ENCODE assay signal across 15 cellular contexts in the genomic region with DNA sequence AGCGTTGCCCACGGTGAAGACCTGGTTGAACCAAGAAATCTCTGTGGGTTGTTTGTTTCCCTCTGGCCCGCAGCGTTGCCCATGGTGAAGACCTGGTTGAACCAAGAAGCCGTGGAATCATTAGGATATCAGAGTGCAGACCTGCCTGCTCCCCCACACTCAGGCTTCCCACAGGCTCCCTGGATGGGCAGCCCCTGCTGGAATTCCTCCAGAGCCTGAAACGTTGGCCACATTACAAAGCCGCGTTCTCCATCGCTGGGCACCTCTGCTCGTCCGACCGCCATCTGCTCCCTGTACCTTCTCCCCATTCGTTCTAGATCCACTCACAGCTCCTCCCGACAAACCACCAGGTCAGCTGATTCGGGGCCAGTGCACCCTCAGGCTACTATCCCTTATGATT.
DNase-seq lines count a peak whose midpoint lies in the region; TF ChIP-seq lines count a peak whose summit lies in the region.
"Had no signal": no experiment of that assay in that cellular context is flagged by ENCODE, and none has a peak within 500 bp of the region (broad histone marks: within the 10 kb centered on the region; RNA-seq: fewer than 3 reads in every experiment).

No MANE protein-coding gene starts in this region.

- no peaks in the 10 kb centered on the region for H3K27me3 Mint-ChIP-seq in neural crest cell (ENCODE audit: low read depth)
- H3K27me3 Mint-ChIP-seq: CD4-positive, alpha-beta T cell had no signal

- H3K4me3 ChIP-seq in PC-9 = no peak overlapping the region
- no peak overlapping the region for H3K4me3 ChIP-seq in sigmoid colon
- H3K4me3 ChIP-seq: GM23338, HAP-1 had no signal

- H3K9me2 ChIP-seq in PC-9 (ENCODE audit: insufficient read depth) = no peaks in the 10 kb centered on the region

- H4K20me1 ChIP-seq in PC-9 (ENCODE audit: insufficient read depth) = no peaks in the 10 kb centered on the region

- H3K36me3 ChIP-seq in PC-9 (ENCODE audit: low read depth) (no peaks in the 10 kb centered on the region), sigmoid colon (no peaks in the 10 kb centered on the region)
- H3K36me3 ChIP-seq: HAP-1 had no signal

- no peak overlapping the region for H3K27ac ChIP-seq in PC-9
- H3K27ac ChIP-seq in sigmoid colon = no peak overlapping the region

- intact Hi-C loops in PC-9 (cut with micrococcal nuclease; ENCODE audit: unreplicated experiment) = no loop called here
- intact Hi-C loops in sigmoid colon (cut with DNase I) = no loop called here

- no peaks in the 10 kb centered on the region for H3K79me2 ChIP-seq in PC-9 (ENCODE audit: low read depth)

- H3K36me3 Mint-ChIP-seq in neural crest cell (ENCODE audit: low read depth) = no peaks in the 10 kb centered on the region
- H3K36me3 Mint-ChIP-seq: CD14-positive monocyte; CD8-positive, alpha-beta memory T cell had no signal

- DNase-seq in PC-9 = no peak
- DNase-seq in neural crest cell (ENCODE audit: low read depth, low spot score) = no peak
- DNase-seq in sigmoid colon = peak; percentile 55
- no peak for DNase-seq in HEK293T (ENCODE audit: extremely low spot score)
- no peak for DNase-seq in NCI-H510A (lab: John Stamatoyannopoulos, UW)
- no peak for DNase-seq in GM10248 (ENCODE audit: extremely low spot score)
- DNase-seq: CD4-positive, alpha-beta T cell; CD8-positive, alpha-beta memory T cell; DMS 273 treated with DMSO at 0.1 percent for 48 hours; DMS79; EL; GDM1 had no signal

- peak overlapping the region; percentile 57 for H3K27ac Mint-ChIP-seq in neural crest cell (ENCODE audit: unreplicated experiment)
- H3K27ac Mint-ChIP-seq: CD14-positive monocyte; CD4-positive, alpha-beta T cell; GM23338 had no signal

- H3K27me3 ChIP-seq in PC-9 (ENCODE audit: insufficient read depth, low read depth) (peaks cover 71% of the 10 kb centered on the region), sigmoid colon (no peaks in the 10 kb centered on the region)

- CTCF ChIA-PET in PC-9 (lab: Charles Lee) (no interaction called here), HEK293T (lab: Yijun Ruan, JAX) (no interaction called here), GM10248 (lab: Yijun Ruan, JAX) (no interaction called here)

- H3K4me1 ChIP-seq in PC-9 (replicated peaks; ENCODE audit: insufficient read depth) = no peaks in the 10 kb centered on the region
- H3K4me1 ChIP-seq in sigmoid colon = no peaks in the 10 kb centered on the region
- H3K4me1 ChIP-seq: HAP-1 had no signal

- no peaks in the 10 kb centered on the region for H3K4me1 Mint-ChIP-seq in neural crest cell
- H3K4me1 Mint-ChIP-seq: CD14-positive monocyte; CD8-positive, alpha-beta memory T cell had no signal

- H3K4me2 ChIP-seq in PC-9 = peak overlapping the region; percentile 10; the same call in 1 of the 2 replicates
- H3K4me2 ChIP-seq: GM23338 had no signal

- no peaks in the 10 kb centered on the region for H3K9me3 ChIP-seq in PC-9 (ENCODE audit: insufficient read depth, low read depth)
- H3K9me3 ChIP-seq in sigmoid colon = no peaks in the 10 kb centered on the region
- H3K9me3 ChIP-seq: HAP-1 had no signal

- no peaks in the 10 kb centered on the region for H3F3A ChIP-seq in PC-9 (ENCODE audit: insufficient read depth, low read depth)

- TF ChIP-seq EP300 in sigmoid colon (IDR thresholded peaks at IDR 0.05) = no peak

- TF ChIP-seq CTCF in PC-9 (conservative IDR thresholded peaks at IDR 0.05) (no peak), neural crest cell (conservative IDR thresholded peaks at IDR 0.05) (no peak), sigmoid colon (IDR thresholded peaks at IDR 0.05) (no peak), GM10248 (IDR thresholded peaks at IDR 0.05; ENCODE audit: control extremely low read depth, extremely low read depth, low read depth, missing control alignments) (no peak)

- TF ChIP-seq POLR2A in sigmoid colon (IDR thresholded peaks at IDR 0.05) = no peak

- 85% methylated on average over 15 of the region's 15 CpGs for WGBS in sigmoid colon, 2 donors

- POLR2A ChIA-PET in PC-9 (lab: Charles Lee; ENCODE audit: unreplicated experiment) = no interaction called here
- POLR2A ChIA-PET in HEK293T (lab: Yijun Ruan, JAX) = no interaction called here
- POLR2A ChIA-PET in GM10248 (lab: Yijun Ruan, JAX) = no interaction called here

- H3K4me3 Mint-ChIP-seq in neural crest cell = no peak overlapping the region
- H3K4me3 Mint-ChIP-seq: CD14-positive monocyte; CD4-positive, alpha-beta T cell; CD8-positive, alpha-beta memory T cell; GM23338 had no signal

- no peaks in the 10 kb centered on the region for H3K9me3 Mint-ChIP-seq in neural crest cell
- H3K9me3 Mint-ChIP-seq: CD4-positive, alpha-beta T cell; GM23338 had no signal

- no TSS peak for BruUV-seq in PC-9 (replicated peaks; lab: Mats Ljungman, UMichigan)

- no peak overlapping the region; the same call in 1 of the 2 replicates for H2AFZ ChIP-seq in PC-9
- H2AFZ ChIP-seq: GM23338 had no signal

TF ChIP-seq in HEK293T, 16 proteins besides CTCF, POLR2A, EP300 and RAD21:
- no peak for TF ChIP-seq L3MBTL2 (conservative IDR thresholded peaks at IDR 0.05)
- TF ChIP-seq ZNF384 (IDR thresholded peaks at IDR 0.05) = no peak
- no peak for TF ChIP-seq SUZ12 (IDR thresholded peaks at IDR 0.05)
- no peak for TF ChIP-seq HDGF (IDR thresholded peaks at IDR 0.05; ENCODE audit: borderline replicate concordance)
- no peak for TF ChIP-seq FOXK2 (IDR thresholded peaks at IDR 0.05)
- no peak for TF ChIP-seq TARDBP (IDR thresholded peaks at IDR 0.05)
- TF ChIP-seq ARNT (IDR thresholded peaks at IDR 0.05) = no peak
- no peak for TF ChIP-seq CTBP1 (IDR thresholded peaks at IDR 0.05; ENCODE audit: borderline replicate concordance)
- no peak for TF ChIP-seq LEF1 (IDR thresholded peaks at IDR 0.05; ENCODE audit: borderline replicate concordance)
- no peak for TF ChIP-seq SP1 (IDR thresholded peaks at IDR 0.05)
- no peak for TF ChIP-seq ELF4 (IDR thresholded peaks at IDR 0.05)
